In the genomic region with DNA sequence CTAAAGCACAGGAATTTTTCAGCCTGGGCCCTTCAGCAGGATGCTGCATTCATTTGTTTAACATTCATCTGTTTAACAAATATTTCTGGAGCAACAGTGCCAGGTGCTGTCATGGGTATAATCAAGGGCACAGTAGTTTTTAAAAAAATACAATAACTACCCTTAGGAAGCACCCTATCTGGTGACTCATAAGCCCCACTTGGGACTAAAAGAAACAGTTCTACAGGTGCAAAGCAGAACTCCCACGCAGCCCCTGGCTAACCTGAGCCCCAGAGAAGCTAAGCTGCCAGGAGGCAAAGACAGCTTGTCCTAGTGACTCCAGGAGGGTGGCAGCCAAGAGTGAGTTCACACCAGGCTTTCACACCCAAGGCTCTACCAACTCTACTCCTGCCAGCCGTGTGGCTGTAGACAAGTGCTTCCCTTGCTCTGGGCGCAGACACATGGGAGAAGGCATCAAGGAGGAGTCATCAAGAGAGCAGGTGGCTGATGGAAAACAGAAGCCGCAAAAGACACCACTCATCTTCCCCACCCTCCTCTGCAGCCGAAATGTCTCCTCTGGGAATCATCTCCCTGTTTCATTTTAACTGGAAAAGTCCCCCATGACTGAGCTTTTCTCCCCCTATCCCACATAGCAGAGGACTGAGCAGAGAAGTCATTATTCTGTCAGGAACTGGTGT, we compare ENCODE assay signal across 8 cellular contexts. TPM values are rescaled to one million over a fixed set of nuclear protein-coding genes. Genes with fewer than 3 reads are reported as not detected.
DNase-seq lines count a peak whose midpoint lies in the region; ATAC-seq and TF ChIP-seq lines count a peak whose summit lies in the region.

No MANE protein-coding gene starts in this region.

- H3K27me3 ChIP-seq in A673 (replicated peaks; ENCODE audit: insufficient read depth, low read depth, low read length, poor library complexity) (no peaks in the 10 kb centered on the region), lung (ENCODE audit: control insufficient read depth, insufficient read depth) (no peaks in the 10 kb centered on the region)

- H3K4me1 ChIP-seq in A673 (ENCODE audit: insufficient read depth, low read length, poor library complexity, severe bottlenecking), result peaks cover 64% of the 10 kb centered on the region
- peaks cover 26 to 38% of the 10 kb centered on the region in 2 donors for H3K4me1 ChIP-seq in lung (ENCODE audit: control insufficient read depth in 2 of 2, insufficient read depth in 2 of 2, low read length in 2 of 2)

- intact Hi-C loops in A673 (cut with micrococcal nuclease; ENCODE audit: unreplicated experiment), result no loop called here

- no TSS peak for BruUV-seq in A673 (replicated peaks; lab: Mats Ljungman, UMichigan)

- no peak overlapping the region for H3K9ac ChIP-seq in SK-N-MC (ENCODE audit: insufficient read length)

- H3K4me3 ChIP-seq in A673 (ENCODE audit: low read depth, low read length, poor library complexity, severe bottlenecking), result no peak overlapping the region
- H3K4me3 ChIP-seq in SK-N-MC, result no peak overlapping the region
- no peak overlapping the region for H3K4me3 ChIP-seq in lung

- DNase-seq in A673 (ENCODE audit: low spot score) (no peak), SK-N-MC (ENCODE audit: low read depth, low spot score) (no peak), lung (ENCODE audit: low spot score) (no peak), RKO (ENCODE audit: low spot score) (no peak)
- no peak for DNase-seq in activated CD8-positive, alpha-beta memory T cell treated with anti-CD3 and anti-CD28 coated beads, Interleukin-2, amount 50 U/mL, for 48 hours

- no peaks in the 10 kb centered on the region for H3K9me3 ChIP-seq in A673 (ENCODE audit: low read depth, low read length, poor library complexity, severe bottlenecking)
- H3K9me3 ChIP-seq in SK-N-MC (ENCODE audit: low read depth, low read length), result no peaks in the 10 kb centered on the region
- no peaks in the 10 kb centered on the region for H3K9me3 ChIP-seq in lung (ENCODE audit: control insufficient read depth in 2 of 2, insufficient read depth in 1 of 2, low read length in 1 of 2)

- 74 to 92% methylated on average over 5 of the region's 5 CpGs for WGBS in lung, 2 donors

- CTCF ChIA-PET in A673 (lab: Charles Lee), result no interaction called here

- no peaks in the 10 kb centered on the region for H3K36me3 ChIP-seq in A673 (ENCODE audit: insufficient read depth, low read length, poor library complexity, severe bottlenecking)
- no peaks in the 10 kb centered on the region for H3K36me3 ChIP-seq in SK-N-MC (ENCODE audit: insufficient read depth, low read length)
- no peaks in the 10 kb centered on the region for H3K36me3 ChIP-seq in lung (ENCODE audit: control insufficient read depth in 2 of 2, insufficient read depth in 2 of 2, low read length in 2 of 2)

- ATAC-seq in HG02885 (IDR thresholded peaks at IDR 0.05; ENCODE audit: poor library complexity, unreplicated experiment) (peak; percentile 51), lung (ENCODE audit: insufficient read depth, low FRiP score) (peak; percentile 21), HG03565 (IDR thresholded peaks at IDR 0.05; ENCODE audit: unreplicated experiment) (no peak), GM18520 (IDR thresholded peaks at IDR 0.05; ENCODE audit: unreplicated experiment) (no peak)

- POLR2A ChIA-PET in A673 (lab: Charles Lee; ENCODE audit: low non-redundant PET), result no interaction called here

- H3K27ac ChIP-seq in A673 (ENCODE audit: low read depth, low read length, poor library complexity, severe bottlenecking) (peak overlapping the region; percentile 67), SK-N-MC (peak overlapping the region; percentile 67), lung (ENCODE audit: low read depth in 1 of 2, low read length in 1 of 2) (peak overlapping the region; percentile 55 to 79)

- TF ChIP-seq CTCF in A673 (conservative IDR thresholded peaks at IDR 0.05; ENCODE audit: low read depth, low read length) (no peak), lung (IDR thresholded peaks at IDR 0.05; ENCODE audit: control extremely low read depth, extremely low read depth) (no peak)

RNA-seq across cellular contexts. Expression of a gene that starts 14.4 kb away (rescaled TPM):
- total RNA-seq in A673 (2021) (53.5 and 55.6 TPM in 2 replicates), lung (10 to 100 TPM; 19.7 to 55.7 TPM)
- 10 to 100 TPM; 22.9 to 35.5 TPM for polyA plus RNA-seq in lung

RNA-seq across cellular contexts. Expression of a gene that starts 47.3 kb away (rescaled TPM):
- total RNA-seq in A673 (2021) (75.7 and 77.7 TPM in 2 replicates), lung (10 to 100 TPM; 58.3 to 78.9 TPM)
- 10 to 100 TPM; 18.0 to 29.5 TPM for polyA plus RNA-seq in lung

Comparison
In these comparisons a context has a peak if more than half of its experiments do, and no peak if none do; other contexts are left out.
1. ATAC-seq: peak in HG02885 (single experiment) and lung (single experiment); none in HG03565 (single experiment) and GM18520 (single experiment).
2. Peak in every context shown above with its lines, with median percentiles within 50 percentile points of each other: H3K27ac ChIP-seq.